In the genomic region with DNA sequence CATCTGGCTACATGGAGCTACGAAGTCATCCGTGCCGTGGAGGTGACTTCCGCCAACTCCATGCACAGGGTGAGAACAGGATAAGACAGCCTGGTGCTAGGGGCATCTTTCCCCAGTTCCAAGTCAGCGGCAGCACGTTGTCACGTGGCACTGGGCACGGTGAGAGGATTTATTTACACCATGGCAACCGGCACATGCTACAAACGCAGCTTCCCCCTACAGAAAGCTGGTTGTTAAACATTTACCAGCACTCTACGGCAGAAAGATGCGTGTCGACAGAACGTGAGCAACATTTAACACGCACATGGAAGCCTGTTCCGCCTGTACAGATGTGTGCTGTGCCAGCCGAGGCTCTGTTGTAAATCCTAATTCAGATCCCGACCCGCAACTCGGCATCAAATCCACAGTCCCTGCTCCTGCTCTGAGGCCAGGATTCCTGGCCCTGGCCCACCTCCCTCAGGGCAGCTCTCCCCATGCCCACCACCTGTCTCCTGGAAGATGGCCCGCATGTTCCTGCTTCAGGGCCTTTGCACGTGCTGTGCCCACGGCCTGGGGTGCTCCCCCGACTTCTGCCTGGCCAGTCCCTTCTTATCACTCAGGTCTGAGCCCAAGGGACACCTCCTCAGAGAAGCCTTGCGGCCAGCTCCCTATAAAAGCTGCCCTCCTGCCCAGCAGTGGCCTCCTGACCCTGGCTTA, we compare ENCODE assay signal across 28 cellular contexts.
DNase-seq lines count a peak whose midpoint lies in the region; ATAC-seq and TF ChIP-seq lines count a peak whose summit lies in the region.
"Had no signal": no experiment of that assay in that cellular context is flagged by ENCODE, and none has a peak within 500 bp of the region (broad histone marks: within the 10 kb centered on the region; RNA-seq: fewer than 3 reads in every experiment).

No MANE protein-coding gene starts in this region.

- intact Hi-C loops in left cardiac atrium (cut with DNase I), result no loop called here

- peaks cover 34% of the 10 kb centered on the region for H3K79me2 ChIP-seq in GM23338 (replicated peaks; ENCODE audit: insufficient read depth)

- no peaks in the 10 kb centered on the region for H3K9me3 Mint-ChIP-seq in brain
- H3K9me3 Mint-ChIP-seq in type B pancreatic cell, result no peaks in the 10 kb centered on the region
- H3K9me3 Mint-ChIP-seq in GM23338, result no peaks in the 10 kb centered on the region
- H3K9me3 Mint-ChIP-seq: activated naive CD4-positive, alpha-beta T cell treated with anti-CD3 and anti-CD28 coated beads for 36 hours; activated T-cell treated with anti-CD3 and anti-CD28 coated beads, Interleukin-2, amount 50 U/mL, for 72 hours; IgD-negative memory B cell had no signal

- TF ChIP-seq CTCF in right atrium auricular region (IDR thresholded peaks at IDR 0.05), result no peak
- TF ChIP-seq CTCF in brain (conservative IDR thresholded peaks at IDR 0.05), result no peak
- no peak for TF ChIP-seq CTCF in type B pancreatic cell (conservative IDR thresholded peaks at IDR 0.05)
- no peak for TF ChIP-seq CTCF in GM13976 (IDR thresholded peaks at IDR 0.05; ENCODE audit: borderline replicate concordance, control extremely low read depth, extremely low read depth, insufficient read depth, missing control alignments)
- no peak for TF ChIP-seq CTCF in GM23338 (conservative IDR thresholded peaks at IDR 0.05; ENCODE audit: low read depth in 2 of 2)

- H3K4me3 Mint-ChIP-seq in brain, result no peak overlapping the region
- no peak overlapping the region for H3K4me3 Mint-ChIP-seq in type B pancreatic cell
- no peak overlapping the region for H3K4me3 Mint-ChIP-seq in GM23338
- H3K4me3 Mint-ChIP-seq: activated CD4-positive, alpha-beta T cell treated with anti-CD3 and anti-CD28 coated beads for 36 hours; activated naive CD4-positive, alpha-beta T cell treated with anti-CD3 and anti-CD28 coated beads for 36 hours; activated T-cell treated with anti-CD3 and anti-CD28 coated beads, Interleukin-2, amount 50 U/mL, for 72 hours; IgD-negative memory B cell had no signal

- H3K36me3 Mint-ChIP-seq in brain, result peaks cover 23% of the 10 kb centered on the region
- peaks cover 5% of the 10 kb centered on the region for H3K36me3 Mint-ChIP-seq in type B pancreatic cell
- H3K36me3 Mint-ChIP-seq in GM23338 (ENCODE audit: low read depth), result peaks cover 11% of the 10 kb centered on the region; the same call in 2 of the 3 replicates

- no peak overlapping the region for H3K4me3 ChIP-seq in right atrium auricular region
- H3K4me3 ChIP-seq in muscle layer of duodenum (ENCODE audit: low read depth in 1 of 2, low read length in 2 of 2), result no peak overlapping the region
- no peak overlapping the region for H3K4me3 ChIP-seq in GM23338
- H3K4me3 ChIP-seq: esophagus squamous epithelium, GM12878, lung, SJCRH30, skin epidermis, uterus had no signal

- in situ Hi-C loops in GM13976 (cut with MboI; ENCODE audit: low sequenced_read_pairs, unreplicated experiment), result no loop called here

- H3K27ac Mint-ChIP-seq in brain (peak overlapping the region in 3 of 5 experiments; percentile 55 to 98 (median 95)), type B pancreatic cell (peak overlapping the region; percentile 86), GM23338 (no peak overlapping the region)
- H3K27ac Mint-ChIP-seq: activated CD4-positive, alpha-beta T cell treated with anti-CD3 and anti-CD28 coated beads for 36 hours; activated naive CD4-positive, alpha-beta T cell treated with anti-CD3 and anti-CD28 coated beads for 36 hours; activated T-cell treated with anti-CD3 and anti-CD28 coated beads, Interleukin-2, amount 50 U/mL, for 72 hours; IgD-negative memory B cell; progenitor cell of endocrine pancreas had no signal

- ATAC-seq in left cardiac atrium (no peak), HG03565 (IDR thresholded peaks at IDR 0.05; ENCODE audit: unreplicated experiment) (no peak), GM23338 (no peak)
- ATAC-seq: activated CD4-positive, alpha-beta T cell treated with anti-CD3 and anti-CD28 coated beads for 36 hours; activated T-cell treated with anti-CD3 and anti-CD28 coated beads, Interleukin-2, amount 50 U/mL, for 72 hours; GM12878; Panc1 had no signal

- peak overlapping the region; percentile 78 to 80 for H3K27ac ChIP-seq in right atrium auricular region
- peak overlapping the region; percentile 4 for H3K27ac ChIP-seq in muscle layer of duodenum (ENCODE audit: low read length)
- H3K27ac ChIP-seq in GM23338 (ENCODE audit: low read depth), result no peak overlapping the region
- H3K27ac ChIP-seq: SJCRH30 had no signal

- no peaks in the 10 kb centered on the region for H3K9me2 ChIP-seq in GM23338 (ENCODE audit: insufficient read depth)

- peaks cover 55% of the 10 kb centered on the region for H3K4me1 Mint-ChIP-seq in brain
- peaks cover 33% of the 10 kb centered on the region for H3K4me1 Mint-ChIP-seq in type B pancreatic cell (ENCODE audit: unreplicated experiment)
- H3K4me1 Mint-ChIP-seq in GM23338, result peaks cover 39% of the 10 kb centered on the region
- H3K4me1 Mint-ChIP-seq: activated CD4-positive, alpha-beta T cell treated with anti-CD3 and anti-CD28 coated beads for 36 hours had no signal

- H3F3A ChIP-seq in GM23338 (replicated peaks; ENCODE audit: low read depth), result no peaks in the 10 kb centered on the region

- H2AFZ ChIP-seq in GM23338, result no peak overlapping the region

- H3K9me3 ChIP-seq in right atrium auricular region (no peaks in the 10 kb centered on the region), muscle layer of duodenum (ENCODE audit: control insufficient read depth in 1 of 2, low read length in 2 of 2) (no peaks in the 10 kb centered on the region)
- H3K9me3 ChIP-seq: BE2C, esophagus squamous epithelium, SJCRH30, uterus had no signal

- H3K4me1 ChIP-seq in right atrium auricular region, result peaks cover 0 to 71% of the 10 kb centered on the region in 2 donors
- peaks cover 9 to 54% of the 10 kb centered on the region in 2 donors for H3K4me1 ChIP-seq in muscle layer of duodenum (ENCODE audit: control insufficient read depth in 1 of 2, insufficient read depth in 2 of 2, low read length in 2 of 2)
- H3K4me1 ChIP-seq in GM23338 (ENCODE audit: insufficient read depth), result peaks cover 10% of the 10 kb centered on the region; the same call in 1 of the 2 replicates
- H3K4me1 ChIP-seq: SJCRH30 had no signal

- H4K20me1 ChIP-seq in GM23338 (replicated peaks; ENCODE audit: insufficient read depth), result no peaks in the 10 kb centered on the region; the same call in 1 of the 2 replicates

- H3K4me2 ChIP-seq in GM23338, result no peak overlapping the region

- H3K27me3 ChIP-seq in right atrium auricular region (no peaks in the 10 kb centered on the region), muscle layer of duodenum (ENCODE audit: low read depth, low read length) (no peaks in the 10 kb centered on the region), GM23338 (ENCODE audit: insufficient read depth) (no peaks in the 10 kb centered on the region)
- H3K27me3 ChIP-seq: BE2C, esophagus squamous epithelium, SJCRH30, uterus had no signal

- H3K36me3 ChIP-seq in right atrium auricular region (peaks cover 15% of the 10 kb centered on the region), muscle layer of duodenum (ENCODE audit: control insufficient read depth in 1 of 2, insufficient read depth in 2 of 2, low read length in 2 of 2) (peaks cover 12 to 15% of the 10 kb centered on the region in 2 donors), GM23338 (ENCODE audit: insufficient read depth) (no peaks in the 10 kb centered on the region)
- H3K36me3 ChIP-seq: uterus had no signal

- DNase-seq in right atrium auricular region (ENCODE audit: low spot score), result no peak
- DNase-seq in left cardiac atrium, result no peak
- no peak for DNase-seq in type B pancreatic cell (ENCODE audit: extremely low spot score, unreplicated experiment)
- DNase-seq in GM13976 (ENCODE audit: low spot score), result no peak
- no peak for DNase-seq in GM23338 (ENCODE audit: low spot score)
- DNase-seq: activated CD4-positive, alpha-beta T cell treated with anti-CD3 and anti-CD28 coated beads for 36 hours; activated naive CD4-positive, alpha-beta T cell treated with anti-CD3 and anti-CD28 coated beads for 36 hours; activated T-cell treated with anti-CD3 and anti-CD28 coated beads, Interleukin-2, amount 50 U/mL, for 72 hours; amniotic stem cell; cortex of kidney; esophagus squamous epithelium; HCEC 1CT; NCI-H1105; NCI-H510A treated with DMSO at 0.1 percent for 48 hours; SJCRH30; stimulated activated CD4-positive, alpha-beta T cell treated with anti-CD3 and anti-CD28 coated beads, Interleukin-2, amount 100 ng/mL, for 24 hours; T-helper 1 cell; uterus had no signal

- no peaks in the 10 kb centered on the region for H3K27me3 Mint-ChIP-seq in brain
- no peaks in the 10 kb centered on the region for H3K27me3 Mint-ChIP-seq in type B pancreatic cell
- peaks cover 23% of the 10 kb centered on the region for H3K27me3 Mint-ChIP-seq in GM23338 (ENCODE audit: insufficient read depth, low read depth, poor library complexity)
- H3K27me3 Mint-ChIP-seq: activated CD4-positive, alpha-beta T cell treated with anti-CD3 and anti-CD28 coated beads for 36 hours; IgD-negative memory B cell; progenitor cell of endocrine pancreas had no signal

TF ChIP-seq in GM23338, 12 proteins besides CTCF, POLR2A, EP300 and RAD21 (continues in another document):
- no peak for TF ChIP-seq ZNF114 (CRISPR knock-in tag; IDR thresholded peaks at IDR 0.05)
- TF ChIP-seq, protein P1, sequence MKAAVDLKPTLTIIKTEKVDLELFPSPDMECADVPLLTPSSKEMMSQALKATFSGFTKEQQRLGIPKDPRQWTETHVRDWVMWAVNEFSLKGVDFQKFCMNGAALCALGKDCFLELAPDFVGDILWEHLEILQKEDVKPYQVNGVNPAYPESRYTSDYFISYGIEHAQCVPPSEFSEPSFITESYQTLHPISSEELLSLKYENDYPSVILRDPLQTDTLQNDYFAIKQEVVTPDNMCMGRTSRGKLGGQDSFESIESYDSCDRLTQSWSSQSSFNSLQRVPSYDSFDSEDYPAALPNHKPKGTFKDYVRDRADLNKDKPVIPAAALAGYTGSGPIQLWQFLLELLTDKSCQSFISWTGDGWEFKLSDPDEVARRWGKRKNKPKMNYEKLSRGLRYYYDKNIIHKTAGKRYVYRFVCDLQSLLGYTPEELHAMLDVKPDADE (IDR thresholded peaks at IDR 0.05), result no peak
- no peak for TF ChIP-seq JUNB (IDR thresholded peaks at IDR 0.05; ENCODE audit: unreplicated experiment)
- no peak for TF ChIP-seq STAT1 (IDR thresholded peaks at IDR 0.05; ENCODE audit: unreplicated experiment)
- TF ChIP-seq EZH2 (IDR thresholded peaks at IDR 0.05; ENCODE audit: low read depth, unreplicated experiment), result no peak
